ENCODE assay signal across 9 cellular contexts in genomic region chr1:25435315-25436103, GRCh38. TPM values are rescaled to one million over a fixed set of nuclear protein-coding genes. Genes with fewer than 3 reads are reported as not detected.
A peak's percentile ranks its signal among the peaks of the same experiment; 100 is the strongest.
DNase-seq lines count a peak whose midpoint lies in the region; ATAC-seq and TF ChIP-seq lines count a peak whose summit lies in the region.
"Had no signal": no experiment of that assay in that cellular context is flagged by ENCODE, and none has a peak within 500 bp of the region (broad histone marks: within the 10 kb centered on the region; RNA-seq: fewer than 3 reads in every experiment).

No MANE protein-coding gene starts in this region.

- no peak for TF ChIP-seq CTCF in CD8-positive, alpha-beta T cell (IDR thresholded peaks at IDR 0.05)
- TF ChIP-seq CTCF in brain (conservative IDR thresholded peaks at IDR 0.05), result no peak
- no peak for TF ChIP-seq CTCF in nephron (IDR thresholded peaks at IDR 0.05; ENCODE audit: unreplicated experiment in 3 of 3)

- no peak overlapping the region for H3K4me3 ChIP-seq in CD8-positive, alpha-beta T cell (ENCODE audit: low read depth, low read length)
- H3K4me3 ChIP-seq in MG63, result peak overlapping the region; percentile 5; the same call in 1 of the 2 replicates

- H3K27me3 Mint-ChIP-seq in CD8-positive, alpha-beta T cell (ENCODE audit: low read depth), result no peaks in the 10 kb centered on the region
- no peaks in the 10 kb centered on the region for H3K27me3 Mint-ChIP-seq in brain
- H3K27me3 Mint-ChIP-seq in nephron (ENCODE audit: low read depth), result no peaks in the 10 kb centered on the region

- H3K4me1 Mint-ChIP-seq in CD8-positive, alpha-beta T cell (ENCODE audit: low read depth), result peaks cover 60% of the 10 kb centered on the region
- H3K4me1 Mint-ChIP-seq in brain (peaks cover 64% of the 10 kb centered on the region), nephron (peaks cover 47% of the 10 kb centered on the region)

- H3K27me3 ChIP-seq in CD8-positive, alpha-beta T cell (ENCODE audit: insufficient read depth, low read length), result no peaks in the 10 kb centered on the region
- no peaks in the 10 kb centered on the region for H3K27me3 ChIP-seq in MG63

- DNase-seq in CD8-positive, alpha-beta T cell, result no peak
- DNase-seq in MG63 (no peak), NCI-H524 treated with DMSO at 0.1 percent for 48 hours (lab: John Stamatoyannopoulos, UW) (no peak), left colon (no peak), NCI-H345 treated with DMSO at 0.1 percent for 48 hours (lab: John Stamatoyannopoulos, UW; ENCODE audit: unreplicated experiment) (no peak)
- DNase-seq: NCI-H2227 treated with DMSO at 0.1 percent for 48 hours had no signal

- POLR2A ChIA-PET in CD8-positive, alpha-beta T cell (lab: Charles Lee), result interaction anchor here (1.4 to 1.5 kb wide), 2 partner anchors 8 to 384 kb away, joined by 4 read pairs; partner anchors contain the start of gene MTFR1L

- H3K27ac ChIP-seq in CD8-positive, alpha-beta T cell (ENCODE audit: low read depth, low read length), result no peak overlapping the region

- H3K9me3 ChIP-seq in CD8-positive, alpha-beta T cell (ENCODE audit: low read length), result no peaks in the 10 kb centered on the region
- H3K9me3 ChIP-seq in MG63, result no peaks in the 10 kb centered on the region

- intact Hi-C loops in CD8-positive, alpha-beta T cell (cut with DNase I, micrococcal nuclease), result loop anchor here in 1 of 2 experiments (10.0 kb wide), 1 partner anchor 791 kb away; the partner anchor contains the start of gene SRRM1
- intact Hi-C loops in left colon (cut with DNase I, micrococcal nuclease), result no loop called here

- peaks cover 3% of the 10 kb centered on the region for H3K36me3 ChIP-seq in CD8-positive, alpha-beta T cell (ENCODE audit: insufficient read depth, low read length)
- peaks cover 4% of the 10 kb centered on the region for H3K36me3 ChIP-seq in MG63

- H3K4me1 ChIP-seq in CD8-positive, alpha-beta T cell (ENCODE audit: insufficient read depth, low read length), result peaks cover 50% of the 10 kb centered on the region

- CTCF ChIA-PET in CD8-positive, alpha-beta T cell (lab: Charles Lee), result interaction anchor here (0.7 to 3.3 kb wide), 4 partner anchors 8 to 375 kb away, joined by 3 to 16 read pairs (median 3); no protein-coding TSS in a partner anchor

- H3K36me3 Mint-ChIP-seq in CD8-positive, alpha-beta T cell, result peaks cover 4% of the 10 kb centered on the region
- peaks cover 11% of the 10 kb centered on the region for H3K36me3 Mint-ChIP-seq in brain
- no peaks in the 10 kb centered on the region for H3K36me3 Mint-ChIP-seq in nephron (ENCODE audit: low read depth)

- H3K9me3 Mint-ChIP-seq in CD8-positive, alpha-beta T cell, result no peaks in the 10 kb centered on the region
- no peaks in the 10 kb centered on the region for H3K9me3 Mint-ChIP-seq in brain
- H3K9me3 Mint-ChIP-seq in nephron, result no peaks in the 10 kb centered on the region

- no peak for ATAC-seq in CD8-positive, alpha-beta T cell
- ATAC-seq in HG02840 (IDR thresholded peaks at IDR 0.05; ENCODE audit: low FRiP score, unreplicated experiment), result no peak
- ATAC-seq in left colon, result no peak

- H3K27ac Mint-ChIP-seq in CD8-positive, alpha-beta T cell, result peak overlapping the region; percentile 69
- H3K27ac Mint-ChIP-seq in brain, result peak overlapping the region in 2 of 5 experiments; percentile 17 to 78
- peak overlapping the region; percentile 12 to 15 (median 14) for H3K27ac Mint-ChIP-seq in nephron

- H3K4me3 Mint-ChIP-seq in CD8-positive, alpha-beta T cell, result peak overlapping the region; percentile 61
- H3K4me3 Mint-ChIP-seq in brain (peak overlapping the region; percentile 53 to 92 (median 87)), nephron (peak overlapping the region in 1 of 3 experiments; percentile 43)

RNA-seq across cellular contexts. Expression of gene MACO1, which starts 4.8 kb away (rescaled TPM):
- 10 to 100 TPM; 44.7 to 47.0 TPM for total RNA-seq in CD8-positive, alpha-beta T cell
- 22.6 and 25.8 TPM in 2 replicates for total RNA-seq in MG63 (2014; rRNA removed; shearing (Covaris generic); ENCODE audit: low replicate concordance)
- polyA plus RNA-seq in brain (ENCODE audit: insufficient read depth, low read depth, low replicate concordance), result 22.8 TPM
- total RNA-seq in left colon, result 10 to 100 TPM; 19.4 to 25.9 TPM

RNA-seq across cellular contexts. Expression of gene RHCE, which starts 14.9 kb away (rescaled TPM):
- under 1 TPM; 0.42 to 0.43 TPM for total RNA-seq in CD8-positive, alpha-beta T cell
- total RNA-seq in MG63 (2014; rRNA removed; shearing (Covaris generic); ENCODE audit: low replicate concordance), result 0.36 TPM in 1 of 2 replicates, not detected in the other
- polyA plus RNA-seq in brain (ENCODE audit: insufficient read depth, low read depth, low replicate concordance), result 2.3 TPM
- under 1 TPM in 1 of 2 donors, not detected in 1; 0.31 TPM for total RNA-seq in left colon
